29 cellular contexts compared by ENCODE assay signal in the genomic region with DNA sequence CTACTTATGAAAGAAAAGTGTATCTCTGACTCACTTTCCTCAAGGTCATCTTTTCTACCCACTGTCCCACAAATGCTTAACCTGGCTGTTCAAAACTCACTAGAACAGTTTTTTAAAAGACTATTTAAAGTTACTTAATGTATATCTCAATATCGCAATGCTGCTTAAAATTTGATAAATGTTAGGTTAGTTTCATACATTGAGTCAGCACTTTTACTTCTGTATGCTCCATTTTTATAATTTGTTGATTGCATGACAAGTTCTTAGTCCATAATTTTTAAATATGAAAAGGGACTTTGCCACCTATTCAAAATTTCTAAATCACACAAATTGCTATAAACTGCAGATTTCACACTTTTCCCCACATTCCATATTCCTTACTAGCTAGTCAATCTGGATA.
"Had no signal": no experiment of that assay in that cellular context is flagged by ENCODE, and none has a peak within 500 bp of the region (broad histone marks: within the 10 kb centered on the region; RNA-seq: fewer than 3 reads in every experiment).

No MANE protein-coding gene starts in this region.

- H3K27ac ChIP-seq: left lung, lower lobe of right lung, pancreas, prostate gland, sigmoid colon, suprapubic skin, thoracic aorta, tibial nerve, uterus had no signal

- H3K27ac Mint-ChIP-seq: immature natural killer cell; naive thymus-derived CD8-positive, alpha-beta T cell; nephron; stimulated activated naive CD8-positive, alpha-beta T cell treated with anti-CD3 and anti-CD28 coated beads, Interleukin-15, Interleukin-2, amounts not matched to agents 100 ng/mL and 50 ng/mL, for 24 hours; type B pancreatic cell had no signal

- H3K27me3 Mint-ChIP-seq: naive thymus-derived CD8-positive, alpha-beta T cell; stimulated activated naive CD8-positive, alpha-beta T cell treated with anti-CD3 and anti-CD28 coated beads, Interleukin-15, Interleukin-2, amounts not matched to agents 100 ng/mL and 50 ng/mL, for 24 hours; type B pancreatic cell had no signal

- H3K9me3 ChIP-seq: left lung, lower lobe of right lung, pancreas, prostate gland, sigmoid colon, suprapubic skin, thoracic aorta, tibial nerve, uterus had no signal

- H3K4me3 ChIP-seq: left lung, lower lobe of right lung, pancreas, prostate gland, sigmoid colon, suprapubic skin, thoracic aorta, tibial nerve, uterus had no signal

- H3K4me1 ChIP-seq: left lung, lower lobe of right lung, pancreas, prostate gland, sigmoid colon, suprapubic skin, tibial nerve, uterus had no signal

- DNase-seq: hypothalamus; immature natural killer cell; kidney; left colon; left lung; lower lobe of right lung; mammary epithelial cell; mesenchymal stem cell; naive thymus-derived CD8-positive, alpha-beta T cell; nucleus accumbens; pancreas; posterior cingulate gyrus; retina; right cardiac atrium; sigmoid colon; small intestine; stimulated activated CD4-positive, alpha-beta T cell treated with anti-CD3 and anti-CD28 coated beads, Interleukin-1b, Interleukin-23, amount 100 ng/mL, for 48 hours; stimulated activated CD4-positive, alpha-beta T cell treated with anti-CD3 and anti-CD28 coated beads, Interleukin-2, amount 100 ng/mL, for 48 hours; stimulated activated naive CD4-positive, alpha-beta T cell; uterus had no signal

- H3K36me3 ChIP-seq: left lung, lower lobe of right lung, pancreas, prostate gland, sigmoid colon, suprapubic skin, thoracic aorta, tibial nerve, uterus had no signal

- H3K27me3 ChIP-seq: left lung, pancreas, sigmoid colon, suprapubic skin, tibial nerve, uterus had no signal

- H3K36me3 Mint-ChIP-seq: immature natural killer cell; naive thymus-derived CD8-positive, alpha-beta T cell; type B pancreatic cell had no signal

- ATAC-seq: left colon; left lung; lower lobe of right lung; naive thymus-derived CD8-positive, alpha-beta T cell; pancreas; right cardiac atrium had no signal

- FAIRE-seq: islet of Langerhans had no signal

- H3K9me3 Mint-ChIP-seq: immature natural killer cell; naive thymus-derived CD8-positive, alpha-beta T cell; nephron; neural crest cell; stimulated activated naive CD8-positive, alpha-beta T cell treated with anti-CD3 and anti-CD28 coated beads, Interleukin-15, Interleukin-2, amounts not matched to agents 100 ng/mL and 50 ng/mL, for 24 hours; type B pancreatic cell had no signal

- H3K4me1 Mint-ChIP-seq: immature natural killer cell; naive thymus-derived CD8-positive, alpha-beta T cell; nephron; neural crest cell had no signal

- H3K4me3 Mint-ChIP-seq: immature natural killer cell; naive thymus-derived CD8-positive, alpha-beta T cell; nephron; neural crest cell; stimulated activated naive CD8-positive, alpha-beta T cell treated with anti-CD3 and anti-CD28 coated beads, Interleukin-15, Interleukin-2, amounts not matched to agents 100 ng/mL and 50 ng/mL, for 24 hours; type B pancreatic cell had no signal
